Comparison of ENCODE assay signal across 14 cellular contexts in genomic region chr14:71236430-71236829, GRCh38.
DNase-seq lines count a peak whose midpoint lies in the region; FAIRE-seq and TF ChIP-seq lines count a peak whose summit lies in the region.
"Had no signal": no experiment of that assay in that cellular context is flagged by ENCODE, and none has a peak within 500 bp of the region (broad histone marks: within the 10 kb centered on the region; RNA-seq: fewer than 3 reads in every experiment).

No MANE protein-coding gene starts in this region.

- H3K4me1 ChIP-seq in tibial artery = peaks cover 0 to 12% (median 4%) of the 10 kb centered on the region in 4 donors
- H3K4me1 ChIP-seq: A549 had no signal

- TF ChIP-seq CTCF in VCaP (conservative IDR thresholded peaks at IDR 0.05) = peak; percentile 27; the same call in 1 of the 2 replicates
- TF ChIP-seq CTCF in tibial artery (IDR thresholded peaks at IDR 0.05) = no peak

- no peak overlapping the region for H3K4me3 ChIP-seq in tibial artery
- H3K4me3 ChIP-seq: A549, suprapubic skin had no signal

- FAIRE-seq in islet of Langerhans (lab: Jason Lieb, UNC) = peak; percentile 55
- FAIRE-seq: A549, GM12892 had no signal

- intact Hi-C loops in tibial artery (cut with DNase I; ENCODE audit: low total_unique reads) = no loop called here

- DNase-seq in NCI-H524 (lab: John Stamatoyannopoulos, UW) (peak; percentile 4 to 56), NCI-H524 treated with DMSO at 0.1 percent for 48 hours (lab: John Stamatoyannopoulos, UW) (no peak), tibial artery (no peak), NOMO-1 treated with dmso at 0.1 percent for 144 hours (lab: John Stamatoyannopoulos, UW; ENCODE audit: unreplicated experiment) (no peak), A172 (ENCODE audit: low spot score) (no peak), NOMO-1 (lab: John Stamatoyannopoulos, UW; ENCODE audit: unreplicated experiment in 2 of 2) (no peak)
- DNase-seq: activated CD4-positive, alpha-beta memory T cell treated with anti-CD3 and anti-CD28 coated beads for 36 hours; activated naive CD4-positive, alpha-beta T cell treated with Interleukin-2 at 50 U/mL for 16 hours; WERI-Rb-1 had no signal

- H3K9me3 ChIP-seq in tibial artery = no peaks in the 10 kb centered on the region
- H3K9me3 ChIP-seq: A549, suprapubic skin had no signal

- no peaks in the 10 kb centered on the region for H3K36me3 ChIP-seq in tibial artery
- H3K36me3 ChIP-seq: suprapubic skin, WERI-Rb-1 had no signal

- H3K27me3 ChIP-seq in tibial artery = no peaks in the 10 kb centered on the region
- H3K27me3 ChIP-seq: suprapubic skin had no signal

- peak overlapping the region; percentile 95 for H3K27ac ChIP-seq in VCaP
- peak overlapping the region; percentile 35 to 44 for H3K27ac ChIP-seq in tibial artery
- H3K27ac ChIP-seq: A549, suprapubic skin, WERI-Rb-1 had no signal

Comparison
In these comparisons a context has a peak if more than half of its experiments do, and no peak if none do; other contexts are left out.
1. DNase-seq: peak in NCI-H524 (2 of 2); none in NCI-H524 treated with DMSO at 0.1 percent for 48 hours (single experiment), tibial artery (0 of 2), NOMO-1 treated with dmso at 0.1 percent for 144 hours (single experiment), A172 (single experiment) and NOMO-1 (0 of 2).